ENCODE assay signal across 1 cellular context in genomic region chr20:8156603-8157079, GRCh38.
TF ChIP-seq lines count a peak whose summit lies in the region.

No MANE protein-coding gene starts in this region.

TF ChIP-seq in HepG2, 621 proteins besides CTCF, POLR2A, EP300 and RAD21 (continued from another document and continues in another):
- TF ChIP-seq MYPOP (CRISPR knock-in tag; IDR thresholded peaks at IDR 0.05): 0 out of 2 replicates have a peak, but pooled peaks have one; percentile 32
- peak; percentile 34; the same call in 1 of the 2 replicates for TF ChIP-seq ETV5 (CRISPR knock-in tag; IDR thresholded peaks at IDR 0.05; ENCODE audit: borderline replicate concordance)
- TF ChIP-seq ZSCAN20 (CRISPR knock-in tag; IDR thresholded peaks at IDR 0.05; ENCODE audit: borderline replicate concordance): no peak
- TF ChIP-seq SP140L (CRISPR knock-in tag; IDR thresholded peaks at IDR 0.05; ENCODE audit: borderline replicate concordance): no peak
- TF ChIP-seq NFYB (CRISPR knock-in tag; IDR thresholded peaks at IDR 0.05): no peak
- peak; percentile 93 for TF ChIP-seq TBX2 (CRISPR knock-in tag; IDR thresholded peaks at IDR 0.05; ENCODE audit: borderline replicate concordance)
- peak; percentile 48; the same call in 1 of the 2 replicates for TF ChIP-seq POGZ (CRISPR knock-in tag; IDR thresholded peaks at IDR 0.05)
- TF ChIP-seq ZFYVE20 (CRISPR knock-in tag; IDR thresholded peaks at IDR 0.05; ENCODE audit: borderline replicate concordance, low read depth): no peak
- peak; percentile 97 for TF ChIP-seq ARID5B (CRISPR knock-in tag; IDR thresholded peaks at IDR 0.05)
- TF ChIP-seq MLX (CRISPR knock-in tag; IDR thresholded peaks at IDR 0.05): 0 out of 2 replicates have a peak, but pooled peaks have one; percentile 24
- TF ChIP-seq RCOR2 (CRISPR knock-in tag; IDR thresholded peaks at IDR 0.05): peak; percentile 86
- peak; percentile 33; the same call in 1 of the 2 replicates for TF ChIP-seq ZNF629 (CRISPR knock-in tag; conservative IDR thresholded peaks at IDR 0.05)
- TF ChIP-seq HHEX (CRISPR knock-in tag; IDR thresholded peaks at IDR 0.05): peak; percentile 88
- no peak; the same call in none of the 2 replicates for TF ChIP-seq SOX13 (IDR thresholded peaks at IDR 0.05)
- TF ChIP-seq SOX13 (CRISPR knock-in tag; conservative IDR thresholded peaks at IDR 0.05 in 1 of 2, IDR thresholded peaks at IDR 0.05 in 1 of 2): peak in 1 of 2 experiments; percentile 98; a peak in 2 of 4 replicates
- TF ChIP-seq SOX6 (IDR thresholded peaks at IDR 0.05): no peak
- TF ChIP-seq SOX6 (CRISPR knock-in tag; IDR thresholded peaks at IDR 0.05): peak; percentile 95
- no peak for TF ChIP-seq ZNF337 (CRISPR knock-in tag; IDR thresholded peaks at IDR 0.05; ENCODE audit: borderline replicate concordance, low read depth)
- TF ChIP-seq SATB2 (CRISPR knock-in tag; IDR thresholded peaks at IDR 0.05): 0 out of 2 replicates have a peak, but pooled peaks have one; percentile 65
- peak; percentile 96; the same call in 1 of the 2 replicates for TF ChIP-seq NFIC (IDR thresholded peaks at IDR 0.05; ENCODE audit: low read length)
- peak in 1 of 2 experiments; percentile 57; a peak in 1 of 4 replicates for TF ChIP-seq KLF16 (CRISPR knock-in tag; IDR thresholded peaks at IDR 0.05)
- no peak for TF ChIP-seq TRIM22 (IDR thresholded peaks at IDR 0.05)
- TF ChIP-seq GMEB1 (CRISPR knock-in tag; IDR thresholded peaks at IDR 0.05; ENCODE audit: borderline replicate concordance): no peak
- peak; percentile 92 for TF ChIP-seq FOXP1 (IDR thresholded peaks at IDR 0.05)
- peak; percentile 98 for TF ChIP-seq FOXP1 (CRISPR knock-in tag; IDR thresholded peaks at IDR 0.05)
- peak; percentile 64; the same call in 1 of the 2 replicates for TF ChIP-seq BHLHE40 (IDR thresholded peaks at IDR 0.05; ENCODE audit: low read length)
- TF ChIP-seq JUN (CRISPR knock-in tag; IDR thresholded peaks at IDR 0.05): peak; percentile 88
- TF ChIP-seq NFE2 (CRISPR knock-in tag; IDR thresholded peaks at IDR 0.05): peak; percentile 99
- no peak for TF ChIP-seq PRDM15 (CRISPR knock-in tag; IDR thresholded peaks at IDR 0.05)
- TF ChIP-seq ELF3 (CRISPR knock-in tag; IDR thresholded peaks at IDR 0.05): peak; percentile 71
- TF ChIP-seq ZNF644 (CRISPR knock-in tag; IDR thresholded peaks at IDR 0.05; ENCODE audit: low read depth): peak; percentile 27; the same call in 1 of the 2 replicates
- TF ChIP-seq TCF7L2 (IDR thresholded peaks at IDR 0.05; ENCODE audit: low read depth, low read length): peak; percentile 82
- TF ChIP-seq JUNB (CRISPR knock-in tag; IDR thresholded peaks at IDR 0.05; ENCODE audit: borderline replicate concordance): peak; percentile 95
- TF ChIP-seq NR2F2 (IDR thresholded peaks at IDR 0.05; ENCODE audit: borderline replicate concordance, low read depth): peak; percentile 72; the same call in 1 of the 2 replicates
- TF ChIP-seq SCMH1 (CRISPR knock-in tag; IDR thresholded peaks at IDR 0.05; ENCODE audit: borderline replicate concordance): no peak
- peak; percentile 94 for TF ChIP-seq GATAD2A (CRISPR knock-in tag; IDR thresholded peaks at IDR 0.05)
- peak; percentile 96 for TF ChIP-seq MBD4 (IDR thresholded peaks at IDR 0.05; ENCODE audit: borderline replicate concordance, low read length)
- TF ChIP-seq ZGPAT (CRISPR knock-in tag; IDR thresholded peaks at IDR 0.05): peak; percentile 89
- peak; percentile 42; the same call in 1 of the 2 replicates for TF ChIP-seq PITX1 (CRISPR knock-in tag; IDR thresholded peaks at IDR 0.05)
- TF ChIP-seq ZNF256 (CRISPR knock-in tag; conservative IDR thresholded peaks at IDR 0.05): no peak
- TF ChIP-seq GFI1 (CRISPR knock-in tag; IDR thresholded peaks at IDR 0.05; ENCODE audit: borderline replicate concordance): peak; percentile 97
- TF ChIP-seq SRF (IDR thresholded peaks at IDR 0.05; ENCODE audit: low read depth, low read length): peak; percentile 48; the same call in 1 of the 2 replicates
- peak; percentile 63 for TF ChIP-seq RXRB (CRISPR knock-in tag; IDR thresholded peaks at IDR 0.05; ENCODE audit: borderline replicate concordance)
- peak; percentile 87 for TF ChIP-seq TFAP4 (IDR thresholded peaks at IDR 0.05; ENCODE audit: borderline replicate concordance, low read depth)
- TF ChIP-seq NFYC (CRISPR knock-in tag; IDR thresholded peaks at IDR 0.05): no peak
- 0 out of 2 replicates have a peak, but pooled peaks have one; percentile 28 for TF ChIP-seq ZBTB25 (CRISPR knock-in tag; IDR thresholded peaks at IDR 0.05)
- TF ChIP-seq ZNF326 (CRISPR knock-in tag; IDR thresholded peaks at IDR 0.05; ENCODE audit: borderline replicate concordance): no peak
- TF ChIP-seq ATF4 (CRISPR knock-in tag; IDR thresholded peaks at IDR 0.05): peak in 1 of 2 experiments; percentile 75; a peak in 2 of 4 replicates
- TF ChIP-seq FOXJ3 (CRISPR knock-in tag; IDR thresholded peaks at IDR 0.05; ENCODE audit: borderline replicate concordance): peak; percentile 32; the same call in 1 of the 2 replicates
